8 cellular contexts compared by ENCODE assay signal in genomic region chrX:81202989-81203388, GRCh38. TPM values are rescaled to one million over a fixed set of nuclear protein-coding genes. Genes with fewer than 3 reads are reported as not detected.
A peak's percentile ranks its signal among the peaks of the same experiment; 100 is the strongest.
DNase-seq lines count a peak whose midpoint lies in the region; ATAC-seq and TF ChIP-seq lines count a peak whose summit lies in the region.

No MANE protein-coding gene starts in this region.

- WGBS in esophagus muscularis mucosa, result 36% methylated on average over 1 of the region's 1 CpG
- no CpG with 5 or more reads among the region's 1 CpG for WGBS in trophoblast cell (ENCODE audit: extremely low coverage, insufficient coverage, insufficient read length)

- H3K9me3 ChIP-seq in SK-N-MC (ENCODE audit: low read depth, low read length), result no peaks in the 10 kb centered on the region
- no peaks in the 10 kb centered on the region for H3K9me3 ChIP-seq in esophagus muscularis mucosa
- no peaks in the 10 kb centered on the region for H3K9me3 ChIP-seq in trophoblast cell (ENCODE audit: insufficient read depth, low read depth, low read length)

- TF ChIP-seq CTCF in GM12865 (IDR thresholded peaks at IDR 0.05; ENCODE audit: insufficient read depth, low read depth, low read length, missing control alignments) (no peak), esophagus muscularis mucosa (IDR thresholded peaks at IDR 0.05) (no peak)

- no peak overlapping the region for H4K12ac ChIP-seq in trophoblast cell (ENCODE audit: low read depth, low read length)

- H4K8ac ChIP-seq in trophoblast cell (ENCODE audit: low read depth, low read length), result no peak overlapping the region

- H2AFZ ChIP-seq in trophoblast cell (ENCODE audit: insufficient read depth, low read length, poor library complexity), result no peak overlapping the region

- H2AK5ac ChIP-seq in trophoblast cell (ENCODE audit: low read length), result no peak overlapping the region

- ATAC-seq in GM18498 (IDR thresholded peaks at IDR 0.05; ENCODE audit: unreplicated experiment) (no peak), GM18520 (IDR thresholded peaks at IDR 0.05; ENCODE audit: unreplicated experiment) (no peak), GM21526 (IDR thresholded peaks at IDR 0.05; ENCODE audit: low FRiP score, unreplicated experiment) (no peak)

- no peak overlapping the region for H3K18ac ChIP-seq in trophoblast cell (ENCODE audit: low read length)

- no peak for TF ChIP-seq POLR2A in esophagus muscularis mucosa (IDR thresholded peaks at IDR 0.05; ENCODE audit: low read depth)

- intact Hi-C loops in esophagus muscularis mucosa (cut with DNase I), result loop anchor here (5.0 kb wide), 1 partner anchor 59 kb away; no protein-coding TSS in a partner anchor

- H3K14ac ChIP-seq in trophoblast cell (ENCODE audit: low read length), result no peak overlapping the region

- DNase-seq in GM12865 (ENCODE audit: low read depth) (peak; percentile 1), SK-N-MC (ENCODE audit: low read depth, low spot score) (no peak), esophagus muscularis mucosa (ENCODE audit: extremely low spot score) (no peak), trophoblast cell (no peak), NCI-H226 (no peak)

- H3K9ac ChIP-seq in SK-N-MC (ENCODE audit: insufficient read length), result peak overlapping the region; percentile 72
- no peak overlapping the region for H3K9ac ChIP-seq in trophoblast cell (ENCODE audit: low read length)

- H3K23ac ChIP-seq in trophoblast cell (ENCODE audit: low read length), result no peak overlapping the region

- H3K4me1 ChIP-seq in esophagus muscularis mucosa, result peaks cover 0 to 23% (median 13%) of the 10 kb centered on the region in 4 donors
- no peaks in the 10 kb centered on the region for H3K4me1 ChIP-seq in trophoblast cell (ENCODE audit: control insufficient read depth in 1 of 2, insufficient read depth in 2 of 2, low read length in 2 of 2)

- peaks cover 15% of the 10 kb centered on the region for H3K36me3 ChIP-seq in SK-N-MC (ENCODE audit: insufficient read depth, low read length)
- no peaks in the 10 kb centered on the region for H3K36me3 ChIP-seq in esophagus muscularis mucosa
- no peaks in the 10 kb centered on the region for H3K36me3 ChIP-seq in trophoblast cell (ENCODE audit: control insufficient read depth in 1 of 2, insufficient read depth in 2 of 2, low read length in 2 of 2)

- H2BK5ac ChIP-seq in trophoblast cell (ENCODE audit: low read depth, low read length, poor library complexity), result no peak overlapping the region

- H3K4me3 ChIP-seq in GM12865 (ENCODE audit: low read depth, low read length), result peak overlapping the region; percentile 85
- H3K4me3 ChIP-seq in SK-N-MC, result peak overlapping the region; percentile 75
- peak overlapping the region; percentile 58 to 73 (median 64) for H3K4me3 ChIP-seq in esophagus muscularis mucosa
- no peak overlapping the region for H3K4me3 ChIP-seq in trophoblast cell (ENCODE audit: low read depth, low read length)

- H3K27ac ChIP-seq in SK-N-MC (no peak overlapping the region), esophagus muscularis mucosa (replicated peaks in 1 of 4) (peak overlapping the region; percentile 82 to 85 (median 82)), trophoblast cell (ENCODE audit: low read depth, low read length) (no peak overlapping the region)

- H2BK12ac ChIP-seq in trophoblast cell (ENCODE audit: low read length), result no peak overlapping the region

- peak overlapping the region; percentile 27 for H3K4me2 ChIP-seq in trophoblast cell (ENCODE audit: low read length)

- no peaks in the 10 kb centered on the region for H3K27me3 ChIP-seq in esophagus muscularis mucosa
- H3K27me3 ChIP-seq in trophoblast cell (ENCODE audit: insufficient read depth, low read length), result no peaks in the 10 kb centered on the region

- TF ChIP-seq EP300 in esophagus muscularis mucosa (IDR thresholded peaks at IDR 0.05), result no peak

- H3K79me2 ChIP-seq in trophoblast cell (ENCODE audit: control insufficient read depth, insufficient read depth, low read length, poor library complexity), result peaks cover 2% of the 10 kb centered on the region

- H3K4ac ChIP-seq in trophoblast cell (ENCODE audit: low read depth, low read length), result no peak overlapping the region

- no peak overlapping the region for H4K91ac ChIP-seq in trophoblast cell (ENCODE audit: low read depth, low read length)

- H3K79me1 ChIP-seq in trophoblast cell (ENCODE audit: low read length), result peaks cover 3% of the 10 kb centered on the region

- no peak overlapping the region for H2BK120ac ChIP-seq in trophoblast cell (ENCODE audit: insufficient read depth, low read length, poor library complexity)

RNA-seq across cellular contexts. Expression of gene SH3BGRL, which starts 1.1 kb away (rescaled TPM):
- 100 to 1,000 TPM; 251 to 338 (median 290) TPM for total RNA-seq in esophagus muscularis mucosa
- 40.7 and 41.1 TPM in 2 replicates for polyA plus RNA-seq in trophoblast cell (2013)

RNA-seq across cellular contexts. Expression of gene HMGN5, which starts 1.3 kb away (rescaled TPM):
- 10 to 100 TPM in 1 of 4 donors, 1 to 10 TPM in 3; 2.1 to 16.2 (median 3.2) TPM for total RNA-seq in esophagus muscularis mucosa
- 6.1 and 6.3 TPM in 2 replicates for polyA plus RNA-seq in trophoblast cell (2013)

Comparison
In these comparisons a context has a peak if more than half of its experiments do, and no peak if none do; other contexts are left out.
1. H3K27ac ChIP-seq: peak in esophagus muscularis mucosa (4 of 4); none in SK-N-MC (single experiment) and trophoblast cell (single experiment).